19 cellular contexts compared by ENCODE assay signal in the genomic region with DNA sequence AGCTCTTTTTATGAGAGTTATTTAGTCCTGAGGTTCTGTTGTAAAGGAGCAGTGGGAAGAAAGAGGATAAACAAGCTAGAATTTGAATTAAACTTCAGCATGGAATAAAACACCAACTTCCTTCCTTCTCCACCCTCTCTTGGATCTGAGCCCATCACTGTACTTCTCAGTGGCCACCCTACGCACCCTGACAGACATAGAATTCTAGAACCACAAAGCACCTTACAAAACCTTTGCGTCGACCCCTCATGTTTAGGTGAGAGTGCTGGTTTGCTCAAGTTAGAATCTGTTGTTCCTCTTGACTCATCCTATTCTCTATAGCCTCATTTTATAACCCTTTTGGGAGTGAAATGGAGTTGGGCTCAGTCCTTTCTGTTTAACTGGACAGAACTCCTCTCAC.
A peak's percentile ranks its signal among the peaks of the same experiment; 100 is the strongest.
DNase-seq lines count a peak whose midpoint lies in the region; ATAC-seq and TF ChIP-seq lines count a peak whose summit lies in the region.
"Had no signal": no experiment of that assay in that cellular context is flagged by ENCODE, and none has a peak within 500 bp of the region (broad histone marks: within the 10 kb centered on the region; RNA-seq: fewer than 3 reads in every experiment).

No MANE protein-coding gene starts in this region.

- H3K9me3 ChIP-seq in heart left ventricle: no peaks in the 10 kb centered on the region
- H3K9me3 ChIP-seq in Loucy (ENCODE audit: insufficient read depth, low read depth, low read length): no peaks in the 10 kb centered on the region
- H3K9me3 ChIP-seq in upper lobe of left lung: no peaks in the 10 kb centered on the region
- H3K9me3 ChIP-seq: heart right ventricle had no signal

- H3K4me3 ChIP-seq in heart left ventricle (no peak overlapping the region), Loucy (ENCODE audit: low read length, poor library complexity, severe bottlenecking) (no peak overlapping the region), fibroblast of pulmonary artery (replicated peaks; ENCODE audit: low read depth, low read length) (no peak overlapping the region), upper lobe of left lung (no peak overlapping the region)
- H3K4me3 ChIP-seq: heart right ventricle had no signal

- intact Hi-C loops in heart left ventricle (cut with DNase I): no loop called here
- intact Hi-C loops in cardiac septum (cut with DNase I): no loop called here

- WGBS in heart left ventricle, 4 donors: 44 to 58% (median 49%) methylated on average over 3 of the region's 3 CpGs
- WGBS in upper lobe of left lung, 2 donors: 24 to 44% methylated on average over 3 of the region's 3 CpGs

- H3K79me2 ChIP-seq in Loucy (ENCODE audit: insufficient read depth, low read length): no peaks in the 10 kb centered on the region

- H3K4me1 ChIP-seq in heart left ventricle (peaks cover 0 to 16% (median 0%) of the 10 kb centered on the region in 12 donors), Loucy (ENCODE audit: insufficient read depth, low read length, poor library complexity, severe bottlenecking) (peaks cover 75% of the 10 kb centered on the region), upper lobe of left lung (peaks cover 0 to 16% (median 2%) of the 10 kb centered on the region in 4 donors)

- H3K27me3 ChIP-seq in heart left ventricle (no peaks in the 10 kb centered on the region), Loucy (ENCODE audit: insufficient read depth, low read length, poor library complexity, severe bottlenecking) (no peaks in the 10 kb centered on the region), upper lobe of left lung (no peaks in the 10 kb centered on the region)
- H3K27me3 ChIP-seq: brain microvascular endothelial cell, heart right ventricle had no signal

- TF ChIP-seq CTCF in heart left ventricle (IDR thresholded peaks at IDR 0.05) (no peak), Loucy (conservative IDR thresholded peaks at IDR 0.05; ENCODE audit: low read length) (no peak), fibroblast of pulmonary artery (IDR thresholded peaks at IDR 0.05; ENCODE audit: low read length, missing control alignments) (no peak), upper lobe of left lung (IDR thresholded peaks at IDR 0.05) (no peak), omental fat pad (IDR thresholded peaks at IDR 0.05) (no peak)

- no peaks in the 10 kb centered on the region for H3F3A ChIP-seq in Loucy (ENCODE audit: low read depth)

- H3K36me3 ChIP-seq in heart left ventricle (no peaks in the 10 kb centered on the region), Loucy (ENCODE audit: insufficient read depth, low read length) (no peaks in the 10 kb centered on the region), upper lobe of left lung (no peaks in the 10 kb centered on the region)
- H3K36me3 ChIP-seq: brain microvascular endothelial cell, heart right ventricle had no signal

- ATAC-seq in heart left ventricle (peak in 2 of 4 donors; percentile 41 to 60), upper lobe of left lung (ENCODE audit: low FRiP score in 2 of 2) (no peak), omental fat pad (ENCODE audit: low FRiP score) (no peak)
- ATAC-seq: HCT116 had no signal

- no peaks in the 10 kb centered on the region for H4K20me1 ChIP-seq in Loucy (ENCODE audit: insufficient read depth, low read length, poor library complexity, severe bottlenecking)

- H3K27ac ChIP-seq in heart left ventricle (peak overlapping the region in 8 of 12 donors; percentile 2 to 62 (median 48)), upper lobe of left lung (peak overlapping the region in 3 of 4 donors; percentile 19 to 78 (median 72))
- H3K27ac ChIP-seq: brain microvascular endothelial cell had no signal

- no peak for TF ChIP-seq EP300 in upper lobe of left lung (IDR thresholded peaks at IDR 0.05)

- H3K9me2 ChIP-seq in Loucy (replicated peaks; ENCODE audit: low read depth, low read length): no peaks in the 10 kb centered on the region

- peak overlapping the region; percentile 1 for H3K9ac ChIP-seq in Loucy (ENCODE audit: low read depth, low read length, poor library complexity, severe bottlenecking)

- DNase-seq in heart left ventricle (peak in 1 of 5 donors; percentile 17), cardiac septum (ENCODE audit: low spot score) (no peak), fibroblast of pulmonary artery (ENCODE audit: low read depth) (peak; percentile 22), upper lobe of left lung (no peak), omental fat pad (ENCODE audit: low spot score) (no peak), T-helper 9 cell (no peak)
- DNase-seq: activated CD4-positive, alpha-beta T cell treated with anti-CD3 and anti-CD28 coated beads, Interleukin-2, amount 50 U/mL, for 48 hours; activated T-cell treated with anti-CD3 and anti-CD28 coated beads, Interleukin-2, amount 50 U/mL, for 1 hour; brain microvascular endothelial cell; immature natural killer cell; KBM-7; NCI-H1105 treated with DMSO at 0.1 percent for 48 hours; NCI-H2081 treated with DMSO at 0.1 percent for 48 hours; NCI-H524; nucleus accumbens; stimulated activated CD4-positive, alpha-beta T cell treated with anti-CD3 and anti-CD28 coated beads, Interleukin-4, amount 100 ng/mL, for 1 hour had no signal

- peak overlapping the region; percentile 2 for H3K4me2 ChIP-seq in Loucy (ENCODE audit: low read depth, low read length, poor library complexity, severe bottlenecking)

- no peak for TF ChIP-seq POLR2A in heart left ventricle (IDR thresholded peaks at IDR 0.05)
- no peak for TF ChIP-seq POLR2A in upper lobe of left lung (IDR thresholded peaks at IDR 0.05)

- peak overlapping the region; percentile 17 for H2AFZ ChIP-seq in Loucy (ENCODE audit: low read length)
